ENCODE assay signal across 1 cellular context in genomic region chr7:95805909-95806308, GRCh38.
TF ChIP-seq lines count a peak whose summit lies in the region.

No MANE protein-coding gene starts in this region.

TF ChIP-seq in A549, 52 proteins besides CTCF, POLR2A, EP300 and RAD21 (continued from another document):
- TF ChIP-seq, protein P1, sequence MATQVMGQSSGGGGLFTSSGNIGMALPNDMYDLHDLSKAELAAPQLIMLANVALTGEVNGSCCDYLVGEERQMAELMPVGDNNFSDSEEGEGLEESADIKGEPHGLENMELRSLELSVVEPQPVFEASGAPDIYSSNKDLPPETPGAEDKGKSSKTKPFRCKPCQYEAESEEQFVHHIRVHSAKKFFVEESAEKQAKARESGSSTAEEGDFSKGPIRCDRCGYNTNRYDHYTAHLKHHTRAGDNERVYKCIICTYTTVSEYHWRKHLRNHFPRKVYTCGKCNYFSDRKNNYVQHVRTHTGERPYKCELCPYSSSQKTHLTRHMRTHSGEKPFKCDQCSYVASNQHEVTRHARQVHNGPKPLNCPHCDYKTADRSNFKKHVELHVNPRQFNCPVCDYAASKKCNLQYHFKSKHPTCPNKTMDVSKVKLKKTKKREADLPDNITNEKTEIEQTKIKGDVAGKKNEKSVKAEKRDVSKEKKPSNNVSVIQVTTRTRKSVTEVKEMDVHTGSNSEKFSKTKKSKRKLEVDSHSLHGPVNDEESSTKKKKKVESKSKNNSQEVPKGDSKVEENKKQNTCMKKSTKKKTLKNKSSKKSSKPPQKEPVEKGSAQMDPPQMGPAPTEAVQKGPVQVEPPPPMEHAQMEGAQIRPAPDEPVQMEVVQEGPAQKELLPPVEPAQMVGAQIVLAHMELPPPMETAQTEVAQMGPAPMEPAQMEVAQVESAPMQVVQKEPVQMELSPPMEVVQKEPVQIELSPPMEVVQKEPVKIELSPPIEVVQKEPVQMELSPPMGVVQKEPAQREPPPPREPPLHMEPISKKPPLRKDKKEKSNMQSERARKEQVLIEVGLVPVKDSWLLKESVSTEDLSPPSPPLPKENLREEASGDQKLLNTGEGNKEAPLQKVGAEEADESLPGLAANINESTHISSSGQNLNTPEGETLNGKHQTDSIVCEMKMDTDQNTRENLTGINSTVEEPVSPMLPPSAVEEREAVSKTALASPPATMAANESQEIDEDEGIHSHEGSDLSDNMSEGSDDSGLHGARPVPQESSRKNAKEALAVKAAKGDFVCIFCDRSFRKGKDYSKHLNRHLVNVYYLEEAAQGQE (IDR thresholded peaks at IDR 0.05), result no peak
- no peak for TF ChIP-seq RARB (CRISPR knock-in tag; IDR thresholded peaks at IDR 0.05)
- TF ChIP-seq ZNF302 (CRISPR knock-in tag; IDR thresholded peaks at IDR 0.05), result no peak
- no peak for TF ChIP-seq HOXB5 (CRISPR knock-in tag; IDR thresholded peaks at IDR 0.05)
- TF ChIP-seq ESRRA (IDR thresholded peaks at IDR 0.05; ENCODE audit: borderline replicate concordance, low read length), result no peak
- TF ChIP-seq PBX3 (IDR thresholded peaks at IDR 0.05), result no peak
- no peak for TF ChIP-seq NPAS2 (CRISPR knock-in tag; IDR thresholded peaks at IDR 0.05; ENCODE audit: borderline replicate concordance)
- no peak for TF ChIP-seq HOXA7 (CRISPR knock-in tag; IDR thresholded peaks at IDR 0.05)
- no peak for TF ChIP-seq PHF8 (IDR thresholded peaks at IDR 0.05; ENCODE audit: borderline replicate concordance, low read depth)
- no peak for TF ChIP-seq JUN (IDR thresholded peaks at IDR 0.05)
- no peak for TF ChIP-seq FOSB (CRISPR knock-in tag; IDR thresholded peaks at IDR 0.05)
